ENCODE assay signal across 39 cellular contexts in genomic region chr2:108229875-108230274, GRCh38. TPM values are rescaled to one million over a fixed set of nuclear protein-coding genes. Genes with fewer than 3 reads are reported as not detected.
"Had no signal": no experiment of that assay in that cellular context is flagged by ENCODE, and none has a peak within 500 bp of the region (broad histone marks: within the 10 kb centered on the region; RNA-seq: fewer than 3 reads in every experiment).

No MANE protein-coding gene starts in this region.

- H3K36me3 ChIP-seq: MG63 had no signal

- H3K27me3 ChIP-seq: MG63 had no signal

- H3K4me3 ChIP-seq: MG63 had no signal

- H3K9me3 ChIP-seq: MG63 had no signal

- DNase-seq: Karpas-422, Kasumi-1, MG63, MM.1S, MV-4-11, NCI-H1048, NCI-H1092, NCI-H1092 treated with DMSO at 0.1 percent for 48 hours, NCI-H1105, NCI-H1105 treated with DMSO at 0.1 percent for 48 hours, NCI-H1417, NCI-H1417 treated with DMSO at 0.1 percent for 48 hours, NCI-H1436, NCI-H1436 treated with DMSO at 0.1 percent for 48 hours, NCI-H146, NCI-H1694, NCI-H1694 treated with DMSO at 0.1 percent for 48 hours, NCI-H187, NCI-H187 treated with DMSO at 0.1 percent for 48 hours, NCI-H1930, NCI-H2029, NCI-H2029 treated with DMSO at 0.1 percent for 48 hours, NCI-H2081, NCI-H2081 treated with DMSO at 0.1 percent for 48 hours, NCI-H2107, NCI-H2171, NCI-H2171 treated with DMSO at 0.1 percent for 48 hours, NCI-H2227 treated with DMSO at 0.1 percent for 48 hours, NCI-H226, NCI-H345, NCI-H446, NCI-H446 treated with DMSO at 0.1 percent for 48 hours, NCI-H510A, NCI-H510A treated with DMSO at 0.1 percent for 48 hours, NCI-H524 had no signal

RNA-seq across cellular contexts. Expression of gene SULT1C3, which starts 9.9 kb away (rescaled TPM):
- total RNA-seq: LHCN-M2, M059J, MCF 10A, NCI-H460 had no signal

RNA-seq across cellular contexts. Expression of gene SULT1C2, which starts 58.8 kb away (rescaled TPM):
- total RNA-seq: MCF 10A, NCI-H460 had no signal
